Comparison of ENCODE assay signal across 11 cellular contexts in genomic region chr1:31007462-31007991, GRCh38. TPM values are rescaled to one million over a fixed set of nuclear protein-coding genes. Genes with fewer than 3 reads are reported as not detected.
DNase-seq lines count a peak whose midpoint lies in the region; ATAC-seq and TF ChIP-seq lines count a peak whose summit lies in the region.
"Had no signal": no experiment of that assay in that cellular context is flagged by ENCODE, and none has a peak within 500 bp of the region (broad histone marks: within the 10 kb centered on the region; RNA-seq: fewer than 3 reads in every experiment).

No MANE protein-coding gene starts in this region.

- intact Hi-C loops in sigmoid colon (cut with DNase I): no loop called here

- ATAC-seq in SK-N-SH treated with all-trans-retinoic acid at 6 μM for 48 hours (peak; percentile 86), GM21717 (IDR thresholded peaks at IDR 0.05; ENCODE audit: unreplicated experiment) (no peak), GM21381 (IDR thresholded peaks at IDR 0.05; ENCODE audit: unreplicated experiment) (no peak)

- H3K27ac ChIP-seq in fibroblast of lung (ENCODE audit: insufficient read depth, low read length): peak overlapping the region; percentile 35
- peak overlapping the region in 3 of 4 donors; percentile 20 to 50 (median 42) for H3K27ac ChIP-seq in sigmoid colon
- H3K27ac ChIP-seq: VCaP had no signal

- no peak overlapping the region for H3K9ac ChIP-seq in fibroblast of lung (ENCODE audit: insufficient read depth, low read length)

- H3K4me3 ChIP-seq in fibroblast of lung (replicated peaks in 1 of 4; ENCODE audit: control extremely low read depth in 1 of 4, insufficient read depth in 1 of 4, low read depth in 3 of 4, low read length in 4 of 4) (peak overlapping the region in 3 of 4 experiments; percentile 12 to 27 (median 15)), sigmoid colon (no peak overlapping the region)

- H3K4me1 ChIP-seq in fibroblast of lung (ENCODE audit: control insufficient read depth, extremely low read depth, insufficient read depth, low read length) (peaks cover 28% of the 10 kb centered on the region), sigmoid colon (peaks cover 0 to 62% (median 41%) of the 10 kb centered on the region in 4 donors)

- peak overlapping the region; percentile 75 for H3K4me2 ChIP-seq in fibroblast of lung (ENCODE audit: extremely low read depth, insufficient read depth, low read length)

- peaks cover 76% of the 10 kb centered on the region for H3K79me2 ChIP-seq in fibroblast of lung (ENCODE audit: control insufficient read depth, insufficient read depth, low read length)

- DNase-seq in H4 (ENCODE audit: low spot score): peak; percentile 78
- DNase-seq in fibroblast of lung (ENCODE audit: low read depth in 2 of 2): peak; percentile 79 to 95
- DNase-seq in sigmoid colon: no peak
- no peak for DNase-seq in stimulated activated CD4-positive, alpha-beta T cell treated with anti-CD3 and anti-CD28 coated beads, Interleukin-15, amount 100 ng/mL, for 24 hours
- DNase-seq in midbrain (lab: John Stamatoyannopoulos, UW): no peak
- DNase-seq: effector CD4-positive, alpha-beta T cell; NCI-H2171 treated with DMSO at 0.1 percent for 48 hours had no signal

- H3K9me3 ChIP-seq in fibroblast of lung (ENCODE audit: control insufficient read depth, insufficient read depth, low read depth, low read length): no peaks in the 10 kb centered on the region
- no peaks in the 10 kb centered on the region for H3K9me3 ChIP-seq in sigmoid colon

- TF ChIP-seq CTCF in fibroblast of lung (conservative IDR thresholded peaks at IDR 0.05 in 1 of 2, IDR thresholded peaks at IDR 0.05 in 1 of 2; ENCODE audit: low read depth in 1 of 2, low read length in 2 of 2): no peak
- TF ChIP-seq CTCF in sigmoid colon (IDR thresholded peaks at IDR 0.05): no peak

- TF ChIP-seq EP300 in sigmoid colon (IDR thresholded peaks at IDR 0.05): no peak

- H4K20me1 ChIP-seq in fibroblast of lung (ENCODE audit: control insufficient read depth, extremely low read depth, insufficient read depth, low read length): no peaks in the 10 kb centered on the region

- TF ChIP-seq POLR2A in sigmoid colon (IDR thresholded peaks at IDR 0.05): no peak

- WGBS in sigmoid colon, 2 donors: 65 to 71% methylated on average over 2 of the region's 2 CpGs

- H2AFZ ChIP-seq in fibroblast of lung (ENCODE audit: low read length): no peak overlapping the region

- H3K36me3 ChIP-seq in fibroblast of lung (ENCODE audit: control insufficient read depth, insufficient read depth, low read length) (peaks cover 7% of the 10 kb centered on the region), sigmoid colon (peaks cover 0 to 30% (median 6%) of the 10 kb centered on the region in 4 donors)

- H3K27me3 ChIP-seq in fibroblast of lung (ENCODE audit: control insufficient read depth, insufficient read depth, low read length) (no peaks in the 10 kb centered on the region), sigmoid colon (no peaks in the 10 kb centered on the region)

TF ChIP-seq in SK-N-SH treated with all-trans-retinoic acid at 6 μM for 48 hours, 23 proteins besides CTCF, POLR2A, EP300 and RAD21:
- TF ChIP-seq ESRRG (CRISPR knock-in tag; IDR thresholded peaks at IDR 0.05): no peak
- TF ChIP-seq PATZ1 (CRISPR knock-in tag; IDR thresholded peaks at IDR 0.05; ENCODE audit: borderline replicate concordance): no peak
- TF ChIP-seq ZC3H10 (CRISPR knock-in tag; IDR thresholded peaks at IDR 0.05): peak; percentile 76
- TF ChIP-seq ZFP30 (CRISPR knock-in tag; IDR thresholded peaks at IDR 0.05): no peak
- TF ChIP-seq ISL1 (CRISPR knock-in tag; IDR thresholded peaks at IDR 0.05): peak; percentile 73
- TF ChIP-seq GLIS3 (CRISPR knock-in tag; IDR thresholded peaks at IDR 0.05): no peak
- TF ChIP-seq SNAI2 (CRISPR knock-in tag; IDR thresholded peaks at IDR 0.05): no peak

RNA-seq across cellular contexts. Expression of gene PUM1, which starts 58.0 kb away (rescaled TPM):
- total RNA-seq in H4 (2014; rRNA removed; shearing (Covaris generic)): 29.6 and 31.7 TPM in 2 replicates
- total RNA-seq in fibroblast of lung: 55.2 and 59.3 TPM in 2 replicates
- 70.5 and 83.1 TPM in 2 replicates for polyA plus RNA-seq in fibroblast of lung
- polyA plus RNA-seq in fibroblast of lung (2012): 37.4 and 52.3 TPM in 2 replicates
- 319 and 401 TPM in 2 replicates for polyA minus RNA-seq in fibroblast of lung (ENCODE audit: low replicate concordance)
- total RNA-seq in sigmoid colon: 10 to 100 TPM; 66.4 to 89.5 (median 70.4) TPM
- 10 to 100 TPM; 16.9 to 41.3 (median 17.4) TPM for polyA plus RNA-seq in sigmoid colon

Comparison
In these comparisons a context has a peak if more than half of its experiments do, and no peak if none do; other contexts are left out.
1. DNase-seq: peak in H4 (single experiment) and fibroblast of lung (2 of 2); none in sigmoid colon (single experiment), stimulated activated CD4-positive, alpha-beta T cell treated with anti-CD3 and anti-CD28 coated beads, Interleukin-15, amount 100 ng/mL, for 24 hours (single experiment) and midbrain (single experiment).
2. H3K4me3 ChIP-seq: peak in fibroblast of lung (3 of 4); none in sigmoid colon (0 of 4).